14 cellular contexts compared by ENCODE assay signal in genomic region chr4:152981842-152982241, GRCh38.
"Had no signal": no experiment of that assay in that cellular context is flagged by ENCODE, and none has a peak within 500 bp of the region (broad histone marks: within the 10 kb centered on the region; RNA-seq: fewer than 3 reads in every experiment).

No MANE protein-coding gene starts in this region.

- H3K4me3 ChIP-seq: adrenal gland, body of pancreas, dorsolateral prefrontal cortex, esophagus squamous epithelium, heart left ventricle had no signal

- DNase-seq: activated CD4-positive, alpha-beta T cell treated with anti-CD3 and anti-CD28 coated beads, Interleukin-2, amount 50 U/mL, for 1 hour; activated naive CD4-positive, alpha-beta T cell treated with anti-CD3 and anti-CD28 coated beads, Interleukin-2, amount 50 U/mL, for 16 hours; adrenal gland; body of pancreas; dorsolateral prefrontal cortex; esophagus squamous epithelium; foreskin fibroblast; heart left ventricle; stimulated activated CD4-positive, alpha-beta T cell treated with anti-CD3 and anti-CD28 coated beads, Interleukin-4, amount 100 ng/mL, for 1 hour; stimulated activated CD8-positive, alpha-beta memory T cell treated with anti-CD3 and anti-CD28 coated beads, Interleukin-4, amount 100 ng/mL, for 48 hours had no signal

- H3K9me3 ChIP-seq: adrenal gland, body of pancreas, esophagus squamous epithelium, heart left ventricle had no signal

- H3K9me3 Mint-ChIP-seq: activated T-helper 2 cell treated with anti-CD3 and anti-CD28 coated beads, Interferon-gamma antibody, Interleukin-2, Interleukin-4, amounts not matched to agents 10 μg/mL and 5 μg/mL and 100 μg/mL, durations not matched to agents 14 hours and 24 hours and 36 hours; neural crest cell; stimulated activated naive CD8-positive, alpha-beta T cell treated with anti-CD3 and anti-CD28 coated beads, Interleukin-15, Interleukin-2, amounts not matched to agents 100 ng/mL and 50 ng/mL, for 24 hours had no signal

- H3K27ac ChIP-seq: adrenal gland, body of pancreas, dorsolateral prefrontal cortex, esophagus squamous epithelium, heart left ventricle had no signal

- H3K27me3 ChIP-seq: adrenal gland, body of pancreas, dorsolateral prefrontal cortex, esophagus squamous epithelium had no signal

- H3K4me1 ChIP-seq: adrenal gland, body of pancreas, heart left ventricle had no signal

- ATAC-seq: body of pancreas had no signal

- FAIRE-seq: endometrium had no signal

- H3K4me3 Mint-ChIP-seq: neural crest cell; stimulated activated naive CD8-positive, alpha-beta T cell treated with anti-CD3 and anti-CD28 coated beads, Interleukin-15, Interleukin-2, amounts not matched to agents 100 ng/mL and 50 ng/mL, for 24 hours had no signal

- H3K36me3 ChIP-seq: adrenal gland, esophagus squamous epithelium, heart left ventricle had no signal

- H3K27me3 Mint-ChIP-seq: stimulated activated naive CD8-positive, alpha-beta T cell treated with anti-CD3 and anti-CD28 coated beads, Interleukin-15, Interleukin-2, amounts not matched to agents 100 ng/mL and 50 ng/mL, for 24 hours had no signal

- H3K27ac Mint-ChIP-seq: activated T-helper 2 cell treated with anti-CD3 and anti-CD28 coated beads, Interferon-gamma antibody, Interleukin-2, Interleukin-4, amounts not matched to agents 10 μg/mL and 5 μg/mL and 100 μg/mL, durations not matched to agents 14 hours and 24 hours and 36 hours; stimulated activated naive CD8-positive, alpha-beta T cell treated with anti-CD3 and anti-CD28 coated beads, Interleukin-15, Interleukin-2, amounts not matched to agents 100 ng/mL and 50 ng/mL, for 24 hours had no signal
